In the genomic region with DNA sequence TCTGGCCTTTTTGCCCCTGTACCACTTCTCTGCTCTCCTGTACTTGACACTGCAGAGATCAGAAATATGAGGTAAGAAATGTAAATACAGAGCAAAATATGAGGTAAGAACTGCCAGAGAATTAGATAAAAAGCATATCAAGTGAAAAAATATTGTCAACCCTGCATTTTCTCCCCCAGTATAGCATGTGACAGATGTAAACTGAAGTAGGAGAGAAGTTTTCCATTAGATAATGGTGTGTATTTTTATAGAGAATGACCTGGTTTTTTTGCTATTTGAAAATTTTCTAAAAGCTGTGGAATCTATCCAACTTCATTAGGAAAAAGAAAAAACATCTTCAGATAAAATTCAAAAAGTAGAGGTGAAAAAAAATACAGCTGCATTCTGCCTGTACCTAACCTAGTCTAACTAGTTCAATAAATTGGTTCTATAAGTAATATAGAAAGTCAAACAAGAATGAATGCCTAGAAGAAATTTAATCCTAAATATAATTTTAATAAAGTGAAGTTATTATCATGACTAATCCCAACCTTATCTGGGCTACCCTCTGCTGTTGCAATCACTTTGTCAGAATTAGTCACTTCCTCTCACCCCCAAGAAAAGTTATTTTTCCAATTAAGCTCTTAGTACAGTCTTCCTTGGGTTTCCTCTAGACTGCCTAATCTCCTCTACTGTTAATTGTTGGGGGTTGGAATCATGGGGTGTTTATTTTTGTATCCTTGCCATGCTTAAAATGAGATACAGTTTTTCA, we compare ENCODE assay signal across 1 cellular context.
A peak's percentile ranks its signal among the peaks of the same experiment; 100 is the strongest.
TF ChIP-seq lines count a peak whose summit lies in the region.

No MANE protein-coding gene starts in this region.

TF ChIP-seq in SK-N-SH, 30 proteins besides CTCF, POLR2A, EP300 and RAD21 (continued from another document):
- TF ChIP-seq ZBTB33 (IDR thresholded peaks at IDR 0.05; ENCODE audit: borderline replicate concordance, low read depth) (peak; percentile 34; the same call in 1 of the 2 replicates), SIN3A (IDR thresholded peaks at IDR 0.05; ENCODE audit: borderline replicate concordance, low read depth, low read length) (no peak), ELF1 (IDR thresholded peaks at IDR 0.05) (no peak), PBX3 (IDR thresholded peaks at IDR 0.05) (peak; percentile 69), NRF1 (IDR thresholded peaks at IDR 0.05; ENCODE audit: low read depth, low read length) (no peak), RFX5 (IDR thresholded peaks at IDR 0.05; ENCODE audit: low read length) (no peak), POLR2AphosphoS5 (IDR thresholded peaks at IDR 0.05; ENCODE audit: low read depth, low read length) (peak; percentile 58; the same call in 1 of the 2 replicates), GABPA (IDR thresholded peaks at IDR 0.05; ENCODE audit: low read depth) (no peak), TCF12 (IDR thresholded peaks at IDR 0.05) (peak; percentile 85), EZH2phosphoT487 (IDR thresholded peaks at IDR 0.05; ENCODE audit: borderline replicate concordance, low read depth) (no peak), SMC3 (IDR thresholded peaks at IDR 0.05; ENCODE audit: low read depth, low read length) (no peak), FOXM1 (IDR thresholded peaks at IDR 0.05; ENCODE audit: low read depth) (peak; percentile 83; the same call in 1 of the 2 replicates), RXRA (IDR thresholded peaks at IDR 0.05; ENCODE audit: borderline replicate concordance, low read depth) (peak; percentile 77; the same call in 1 of the 2 replicates)
- TF ChIP-seq, protein P1, sequence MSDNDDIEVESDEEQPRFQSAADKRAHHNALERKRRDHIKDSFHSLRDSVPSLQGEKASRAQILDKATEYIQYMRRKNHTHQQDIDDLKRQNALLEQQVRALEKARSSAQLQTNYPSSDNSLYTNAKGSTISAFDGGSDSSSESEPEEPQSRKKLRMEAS (IDR thresholded peaks at IDR 0.05; ENCODE audit: low read depth): no peak
